In genomic region chr6:18262812-18263560, GRCh38 we compare ENCODE assay signal across 8 cellular contexts. TPM values are rescaled to one million over a fixed set of nuclear protein-coding genes. Genes with fewer than 3 reads are reported as not detected.
DNase-seq lines count a peak whose midpoint lies in the region; ATAC-seq and TF ChIP-seq lines count a peak whose summit lies in the region.

No MANE protein-coding gene starts in this region.

- TF ChIP-seq CTCF in nephron (IDR thresholded peaks at IDR 0.05; ENCODE audit: unreplicated experiment in 3 of 3) (no peak), vagina (IDR thresholded peaks at IDR 0.05) (no peak)

- 4% methylated on average over 14 to 18 of the region's 18 CpGs for WGBS in ectodermal cell, 2 experiments

- no peak for TF ChIP-seq POLR2A in vagina (IDR thresholded peaks at IDR 0.05)

- POLR2A ChIA-PET in T-cell (lab: Charles Lee): no interaction called here

- H3K4me1 ChIP-seq in ectodermal cell (ENCODE audit: control insufficient read depth, insufficient read depth, low read length): peaks cover 14% of the 10 kb centered on the region
- peaks cover 43% of the 10 kb centered on the region for H3K4me1 ChIP-seq in vagina

- no peak overlapping the region for H3K27ac ChIP-seq in ectodermal cell (ENCODE audit: insufficient read depth, low read depth, low read length, poor library complexity, severe bottlenecking)
- H3K27ac ChIP-seq in vagina: peak overlapping the region; percentile 97

- H3K9me3 Mint-ChIP-seq in T-cell (no peaks in the 10 kb centered on the region), nephron (no peaks in the 10 kb centered on the region)

- H3K9me3 ChIP-seq in ectodermal cell (ENCODE audit: control insufficient read depth, low read length) (no peaks in the 10 kb centered on the region), vagina (no peaks in the 10 kb centered on the region)

- H3K27ac Mint-ChIP-seq in T-cell (peak overlapping the region; percentile 95 to 96), nephron (peak overlapping the region; percentile 93 to 97 (median 95))

- H3K36me3 Mint-ChIP-seq in T-cell: peaks cover 10% of the 10 kb centered on the region
- peaks cover 31% of the 10 kb centered on the region for H3K36me3 Mint-ChIP-seq in nephron (ENCODE audit: low read depth)

- H3K27me3 Mint-ChIP-seq in T-cell: no peaks in the 10 kb centered on the region
- H3K27me3 Mint-ChIP-seq in nephron (ENCODE audit: low read depth): no peaks in the 10 kb centered on the region

- H3K4me3 Mint-ChIP-seq in T-cell (peak overlapping the region; percentile 88 to 98 (median 94)), nephron (peak overlapping the region; percentile 94 to 98 (median 98))

- H3K27me3 ChIP-seq in ectodermal cell (ENCODE audit: control insufficient read depth, insufficient read depth, low read length, poor library complexity, severe bottlenecking): no peaks in the 10 kb centered on the region
- no peaks in the 10 kb centered on the region for H3K27me3 ChIP-seq in vagina

- CTCF ChIA-PET in T-cell (lab: Charles Lee): no interaction called here

- H3K36me3 ChIP-seq in ectodermal cell (ENCODE audit: control insufficient read depth, insufficient read depth, low read length): no peaks in the 10 kb centered on the region
- H3K36me3 ChIP-seq in vagina: no peaks in the 10 kb centered on the region

- intact Hi-C loops in vagina (cut with DNase I): no loop called here

- H3K4me1 Mint-ChIP-seq in T-cell: peaks cover 56 to 62% (median 58%) of the 10 kb centered on the region in 3 donors
- peaks cover 51% of the 10 kb centered on the region for H3K4me1 Mint-ChIP-seq in nephron

- ATAC-seq in GM19397 (IDR thresholded peaks at IDR 0.05; ENCODE audit: unreplicated experiment): peak; percentile 45
- ATAC-seq in HG03457 (IDR thresholded peaks at IDR 0.05; ENCODE audit: unreplicated experiment): peak; percentile 45
- peak; percentile 29 to 50 (median 38) for ATAC-seq in T-cell (replicated peaks in 1 of 4)
- no peak for ATAC-seq in left lobe of liver

- H3K4me3 ChIP-seq in ectodermal cell (ENCODE audit: insufficient read depth, low read depth, low read length) (peak overlapping the region; percentile 69), vagina (peak overlapping the region; percentile 86 to 89)

- DNase-seq in DMS79 treated with DMSO at 0.1 percent for 48 hours (lab: John Stamatoyannopoulos, UW): peak; percentile 60
- DNase-seq in T-cell: peak in 12 of 34 experiments; percentile 3 to 38 (median 20)
- DNase-seq in vagina (ENCODE audit: extremely low spot score in 2 of 2): no peak
- no peak for DNase-seq in left lobe of liver (ENCODE audit: low spot score)

RNA-seq across cellular contexts. Expression of gene DEK, which starts 1.3 kb away (rescaled TPM):
- total RNA-seq in T-cell (100 to 1,000 TPM in 3 of 5 donors, 10 to 100 TPM in 2; 60.7 to 113 (median 103) TPM), vagina (121 TPM), left lobe of liver (16.9 TPM)
- 255 TPM for polyA plus RNA-seq in ectodermal cell (2013, experiment 1 of 4)
- 240 TPM for polyA plus RNA-seq in ectodermal cell (2013, experiment 2 of 4)
- polyA plus RNA-seq in ectodermal cell (2013, experiment 3 of 4): 230 TPM
- 230 TPM for polyA plus RNA-seq in ectodermal cell (2013, experiment 4 of 4)
